Comparison of ENCODE assay signal across 30 cellular contexts in the genomic region with DNA sequence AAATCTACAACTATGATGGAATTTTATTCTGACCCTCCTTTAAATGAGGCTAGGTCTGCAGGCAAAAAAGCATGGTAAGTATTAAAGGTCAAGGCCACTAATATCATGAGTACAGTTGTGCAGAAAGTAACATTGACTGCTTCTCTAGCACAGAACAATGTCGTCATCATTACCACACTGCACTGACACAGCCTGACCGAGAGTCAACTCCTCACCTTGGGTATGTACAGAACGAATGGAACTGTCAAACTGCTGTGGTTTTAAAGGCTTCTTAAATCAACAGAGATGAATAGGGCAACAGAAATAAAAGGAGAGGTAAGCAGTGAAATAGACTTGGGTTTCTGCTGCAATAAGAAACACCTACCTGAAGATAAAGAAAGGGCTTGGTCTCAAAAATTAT.
"Had no signal": no experiment of that assay in that cellular context is flagged by ENCODE, and none has a peak within 500 bp of the region (broad histone marks: within the 10 kb centered on the region; RNA-seq: fewer than 3 reads in every experiment).

No MANE protein-coding gene starts in this region.

- H3K27ac ChIP-seq: cardiac muscle cell, Peyer's patch, RWPE1, SJSA1 had no signal

- H3K4me3 ChIP-seq: cardiac muscle cell, Peyer's patch, SJSA1 had no signal

- H3K27ac Mint-ChIP-seq: activated B cell treated with CpG ODN at 0.5 μM for 24 hours; activated CD4-positive, alpha-beta memory T cell treated with anti-CD3 and anti-CD28 coated beads for 36 hours; activated CD4-positive, alpha-beta T cell treated with anti-CD3 and anti-CD28 coated beads, Interleukin-2, amount 10 ng/mL, durations not matched to agents 24 days and 14 days; activated naive CD4-positive, alpha-beta T cell treated with anti-CD3 and anti-CD28 coated beads, Interleukin-2, amount 50 U/mL, for 72 hours; brain; T-helper 1 cell treated with Interleukin-12 subunit alpha and Interleukin-12 subunit beta and Interleukin-4 antibody, amounts not matched to agents 30 μg/mL and 1 μg/mL, for 36 hours had no signal

- H3K36me3 Mint-ChIP-seq: activated CD4-positive, alpha-beta memory T cell treated with anti-CD3 and anti-CD28 coated beads for 36 hours; activated naive CD4-positive, alpha-beta T cell treated with anti-CD3 and anti-CD28 coated beads, Interleukin-2, amount 50 U/mL, for 72 hours; brain had no signal

- H3K27me3 ChIP-seq: cardiac muscle cell, Peyer's patch had no signal

- FAIRE-seq: astrocyte had no signal

- H3K4me1 ChIP-seq: Peyer's patch had no signal

- DNase-seq: activated B cell treated with CpG ODN at 0.5 μM for 24 hours; activated CD4-positive, alpha-beta memory T cell treated with anti-CD3 and anti-CD28 coated beads for 36 hours; activated CD4-positive, alpha-beta T cell treated with anti-CD3 and anti-CD28 coated beads for 1 hour; activated CD4-positive, alpha-beta T cell treated with anti-CD3 and anti-CD28 coated beads, Interleukin-2, amount 10 ng/mL, durations not matched to agents 24 days and 14 days; activated CD8-positive, alpha-beta memory T cell treated with anti-CD3 and anti-CD28 coated beads for 24 hours; activated effector memory CD4-positive, alpha-beta T cell treated with anti-CD3 and anti-CD28 coated beads, Interleukin-2, amount 50 U/mL, for 16 hours; activated naive CD4-positive, alpha-beta T cell treated with Interleukin-2 at 50 U/mL for 16 hours; activated T-cell treated with anti-CD3 and anti-CD28 coated beads, Interleukin-2, amount 50 U/mL, for 4 hours; amygdala; KG1; NCI-H1092; NCI-H1417; NCI-H1930; NCI-H2171; NCI-H226; NCI-H526; NCI-H82; OCI-M1; Peyer's patch; Right ventricle myocardium superior; SW 1271; T-helper 9 cell had no signal

- H3K4me3 Mint-ChIP-seq: activated B cell treated with CpG ODN at 0.5 μM for 24 hours; activated CD4-positive, alpha-beta memory T cell treated with anti-CD3 and anti-CD28 coated beads for 36 hours; activated CD4-positive, alpha-beta T cell treated with anti-CD3 and anti-CD28 coated beads, Interleukin-2, amount 10 ng/mL, durations not matched to agents 24 days and 14 days; activated T-cell treated with anti-CD3 and anti-CD28 coated beads, Interleukin-2, amount 50 U/mL, for 4 hours; brain; T-helper 1 cell treated with Interleukin-12 subunit alpha and Interleukin-12 subunit beta and Interleukin-4 antibody, amounts not matched to agents 30 μg/mL and 1 μg/mL, for 36 hours had no signal

- H3K9me3 ChIP-seq: Peyer's patch had no signal

- H3K27me3 Mint-ChIP-seq: activated CD4-positive, alpha-beta memory T cell treated with anti-CD3 and anti-CD28 coated beads for 36 hours; activated CD4-positive, alpha-beta T cell treated with anti-CD3 and anti-CD28 coated beads, Interleukin-2, amount 10 ng/mL, durations not matched to agents 24 days and 14 days; brain had no signal

- H3K4me1 Mint-ChIP-seq: activated B cell treated with CpG ODN at 0.5 μM for 24 hours; activated CD4-positive, alpha-beta T cell treated with anti-CD3 and anti-CD28 coated beads, Interleukin-2, amount 10 ng/mL, durations not matched to agents 24 days and 14 days; brain had no signal

- H3K9me3 Mint-ChIP-seq: activated B cell treated with CpG ODN at 0.5 μM for 24 hours; brain; T-helper 1 cell treated with Interleukin-12 subunit alpha and Interleukin-12 subunit beta and Interleukin-4 antibody, amounts not matched to agents 30 μg/mL and 1 μg/mL, for 36 hours had no signal

- ATAC-seq: activated naive CD4-positive, alpha-beta T cell treated with anti-CD3 and anti-CD28 coated beads, Interleukin-2, amount 50 U/mL, for 72 hours; activated T-cell treated with anti-CD3 and anti-CD28 coated beads, Interleukin-2, amount 50 U/mL, for 4 hours; SK-N-SH treated with all-trans-retinoic acid at 6 μM for 48 hours had no signal

- H3K36me3 ChIP-seq: cardiac muscle cell, Peyer's patch had no signal
